10 cellular contexts compared by ENCODE assay signal in the genomic region with DNA sequence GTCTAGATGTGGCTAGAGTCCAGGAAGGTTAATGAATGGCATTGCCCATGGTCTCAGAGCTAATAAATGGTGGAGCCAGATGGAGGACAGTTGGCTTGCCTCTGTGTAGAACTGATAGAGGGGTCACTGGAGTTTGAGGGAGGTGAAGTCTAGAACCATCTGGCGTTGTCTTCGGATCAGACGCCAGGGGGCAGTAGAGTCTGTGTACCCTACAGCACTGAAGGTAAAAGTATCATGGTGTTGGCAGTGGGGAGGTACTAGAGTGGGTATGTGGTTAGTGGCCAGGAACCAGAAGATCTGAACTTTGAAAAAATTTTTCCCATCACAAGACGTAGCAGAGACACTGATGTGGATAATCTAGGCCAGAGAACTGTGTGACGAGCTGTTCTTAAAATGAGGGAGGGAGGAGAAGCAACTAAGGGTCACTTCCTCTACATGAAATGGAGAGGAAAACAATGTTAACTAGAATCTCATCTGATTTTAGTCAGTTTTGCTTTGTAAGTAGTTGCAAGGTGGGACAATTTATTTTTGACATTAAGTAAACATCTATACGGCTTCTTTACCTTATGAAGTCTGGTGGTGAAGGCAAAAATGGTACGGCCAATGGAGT.
A peak's percentile ranks its signal among the peaks of the same experiment; 100 is the strongest.
DNase-seq lines count a peak whose midpoint lies in the region; ATAC-seq, FAIRE-seq and TF ChIP-seq lines count a peak whose summit lies in the region.
"Had no signal": no experiment of that assay in that cellular context is flagged by ENCODE, and none has a peak within 500 bp of the region (broad histone marks: within the 10 kb centered on the region; RNA-seq: fewer than 3 reads in every experiment).

No MANE protein-coding gene starts in this region.

- no peak for FAIRE-seq in kidney (lab: Jason Lieb, UNC)

- no peaks in the 10 kb centered on the region for H3K9me3 Mint-ChIP-seq in activated CD4-positive, alpha-beta memory T cell treated with anti-CD3 and anti-CD28 coated beads for 36 hours

- H3K27ac ChIP-seq in C4-2B (no peak overlapping the region), kidney (ENCODE audit: low read depth in 2 of 2, low read length in 2 of 2) (no peak overlapping the region), esophagus squamous epithelium (no peak overlapping the region)

- no peaks in the 10 kb centered on the region for H3K27me3 Mint-ChIP-seq in activated CD4-positive, alpha-beta memory T cell treated with anti-CD3 and anti-CD28 coated beads for 36 hours

- ATAC-seq in GM18907 (IDR thresholded peaks at IDR 0.05; ENCODE audit: unreplicated experiment): no peak
- ATAC-seq in GM19452 (IDR thresholded peaks at IDR 0.05; ENCODE audit: unreplicated experiment): no peak

- H3K4me1 Mint-ChIP-seq in activated CD4-positive, alpha-beta memory T cell treated with anti-CD3 and anti-CD28 coated beads for 36 hours (ENCODE audit: low read depth): peaks cover 25% of the 10 kb centered on the region

- no peak for TF ChIP-seq POLR2A in esophagus squamous epithelium (IDR thresholded peaks at IDR 0.05)

- POLR2A ChIA-PET in activated CD4-positive, alpha-beta memory T cell treated with anti-CD3 and anti-CD28 coated beads for 36 hours (lab: Charles Lee): no interaction called here

- H3K4me3 Mint-ChIP-seq in activated CD4-positive, alpha-beta memory T cell treated with anti-CD3 and anti-CD28 coated beads for 36 hours: no peak overlapping the region

- no peaks in the 10 kb centered on the region for H3K36me3 ChIP-seq in HAP-1 (replicated peaks)
- no peaks in the 10 kb centered on the region for H3K36me3 ChIP-seq in kidney (ENCODE audit: control insufficient read depth in 1 of 2, insufficient read depth in 2 of 2, low read length in 2 of 2)
- no peaks in the 10 kb centered on the region for H3K36me3 ChIP-seq in esophagus squamous epithelium

- no peak overlapping the region for H3K9ac ChIP-seq in kidney (ENCODE audit: low read length in 2 of 2)

- intact Hi-C loops in activated CD4-positive, alpha-beta memory T cell treated with anti-CD3 and anti-CD28 coated beads for 36 hours (cut with micrococcal nuclease): loop anchor here (1.0 to 10.0 kb wide), 2 partner anchors 32 to 101 kb away; no protein-coding TSS in a partner anchor
- intact Hi-C loops in kidney (cut with DNase I): no loop called here
- intact Hi-C loops in esophagus squamous epithelium (cut with DNase I): no loop called here

- WGBS in esophagus squamous epithelium, 2 donors: 73 to 76% methylated on average over 7 of the region's 7 CpGs

- no peaks in the 10 kb centered on the region for H3K27me3 ChIP-seq in HAP-1 (ENCODE audit: low read depth)
- H3K27me3 ChIP-seq in esophagus squamous epithelium: no peaks in the 10 kb centered on the region

- H3K27ac Mint-ChIP-seq in activated CD4-positive, alpha-beta memory T cell treated with anti-CD3 and anti-CD28 coated beads for 36 hours: no peak overlapping the region

- TF ChIP-seq CTCF in C4-2B (conservative IDR thresholded peaks at IDR 0.05): peak; percentile 82
- peak; percentile 18 for TF ChIP-seq CTCF in kidney (IDR thresholded peaks at IDR 0.05; ENCODE audit: borderline replicate concordance, extremely low read depth, insufficient read depth)
- no peak for TF ChIP-seq CTCF in esophagus squamous epithelium (IDR thresholded peaks at IDR 0.05)

- no peak overlapping the region for H3K4me3 ChIP-seq in HAP-1
- no peak overlapping the region for H3K4me3 ChIP-seq in kidney (ENCODE audit: low read length in 2 of 2)
- H3K4me3 ChIP-seq in esophagus squamous epithelium: no peak overlapping the region

- DNase-seq in HAP-1 (ENCODE audit: low spot score in 2 of 2) (peak; percentile 13 to 62), kidney (no peak), GOT3 (lab: John Stamatoyannopoulos, UW) (no peak), esophagus squamous epithelium (lab: John Stamatoyannopoulos, UW) (no peak)
- DNase-seq in activated CD4-positive, alpha-beta memory T cell treated with anti-CD3 and anti-CD28 coated beads for 36 hours: peak; percentile 46
- DNase-seq: hippocampal formation, NCI-H1092 had no signal

- in situ Hi-C loops in HAP-1 (cut with MboI; ENCODE audit: low sequenced_read_pairs): no loop called here

- CTCF ChIA-PET in activated CD4-positive, alpha-beta memory T cell treated with anti-CD3 and anti-CD28 coated beads for 36 hours (lab: Charles Lee): interaction anchor here (0.7 to 14.9 kb wide), 11 partner anchors 9 to 1386 kb away, joined by 3 to 324 read pairs (median 5); no protein-coding TSS in a partner anchor

- no peaks in the 10 kb centered on the region for H3K4me1 ChIP-seq in HAP-1
- no peaks in the 10 kb centered on the region for H3K4me1 ChIP-seq in kidney (ENCODE audit: control insufficient read depth in 1 of 2, insufficient read depth in 1 of 2, low read depth in 1 of 2, low read length in 2 of 2)
- no peaks in the 10 kb centered on the region for H3K4me1 ChIP-seq in esophagus squamous epithelium

- H3K9me3 ChIP-seq in HAP-1 (no peaks in the 10 kb centered on the region), kidney (ENCODE audit: control insufficient read depth in 1 of 2, low read length in 2 of 2) (no peaks in the 10 kb centered on the region), esophagus squamous epithelium (no peaks in the 10 kb centered on the region)

- no peaks in the 10 kb centered on the region for H3K36me3 Mint-ChIP-seq in activated CD4-positive, alpha-beta memory T cell treated with anti-CD3 and anti-CD28 coated beads for 36 hours

Comparison
In these comparisons a context has a peak if more than half of its experiments do, and no peak if none do; other contexts are left out.
1. CTCF ChIP-seq: peak in C4-2B (single experiment) and kidney (single experiment); none in esophagus squamous epithelium (0 of 6).
2. DNase-seq: peak in HAP-1 (2 of 2) and activated CD4-positive, alpha-beta memory T cell treated with anti-CD3 and anti-CD28 coated beads for 36 hours (single experiment); none in kidney (single experiment), GOT3 (single experiment) and esophagus squamous epithelium (single experiment).